1 cellular context compared by ENCODE assay signal in the genomic region with DNA sequence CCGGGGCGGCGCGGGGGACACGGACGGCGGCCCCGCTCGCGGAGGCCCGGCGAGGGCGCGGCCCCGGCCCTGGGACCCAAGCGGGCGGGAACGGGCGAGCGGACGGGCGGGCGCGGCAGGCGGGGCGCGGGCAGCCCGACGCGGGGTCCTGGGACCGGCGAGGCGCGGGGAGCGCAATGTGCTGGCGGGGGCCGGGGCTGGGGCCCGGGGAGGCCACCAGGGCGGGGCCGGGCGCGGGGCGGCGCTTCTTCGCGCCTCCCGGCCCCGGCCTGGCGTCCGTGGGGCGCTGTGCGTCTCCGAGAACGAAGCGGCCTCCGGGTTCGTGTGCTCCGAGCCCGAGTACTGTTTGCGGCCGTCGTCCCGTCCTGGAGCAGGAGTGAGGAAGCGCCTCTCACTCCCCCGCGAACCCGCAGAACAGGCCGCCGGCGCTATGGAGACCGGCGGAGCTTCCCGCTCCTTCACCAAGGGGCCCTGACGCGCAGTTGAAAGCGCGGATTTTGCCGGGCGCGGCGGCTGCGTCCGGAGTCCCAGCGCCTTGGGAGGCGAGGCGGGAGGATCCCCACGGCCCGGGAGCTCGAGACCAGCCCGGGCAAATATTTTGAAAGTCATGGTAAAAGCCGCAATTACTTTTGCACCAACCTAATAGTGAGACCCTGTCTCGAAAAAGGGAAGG.
TF ChIP-seq lines count a peak whose summit lies in the region.

No MANE protein-coding gene starts in this region.

TF ChIP-seq in K562, 482 proteins besides CTCF, POLR2A, EP300 and RAD21 (continued from another document and continues in another):
- TF ChIP-seq MAFF (IDR thresholded peaks at IDR 0.05; ENCODE audit: low read length) (no peak), ZNF239 (CRISPR knock-in tag; IDR thresholded peaks at IDR 0.05) (no peak), BCOR (IDR thresholded peaks at IDR 0.05) (0 out of 2 replicates have a peak, but pooled peaks have one; percentile 39), FOXK1 (CRISPR knock-in tag; IDR thresholded peaks at IDR 0.05; ENCODE audit: borderline replicate concordance) (0 out of 2 replicates have a peak, but pooled peaks have one; percentile 56), ZKSCAN1 (IDR thresholded peaks at IDR 0.05; ENCODE audit: low read depth, low read length) (0 out of 2 replicates have a peak, but pooled peaks have one; percentile 21), MAZ (CRISPR knock-in tag; conservative IDR thresholded peaks at IDR 0.05 in 1 of 2, IDR thresholded peaks at IDR 0.05 in 1 of 2) (peak; percentile 74 to 86), E2F3 (CRISPR knock-in tag; IDR thresholded peaks at IDR 0.05) (0 out of 2 replicates have a peak, but pooled peaks have one; percentile 12), DPF2 (IDR thresholded peaks at IDR 0.05) (peak; percentile 41; the same call in 1 of the 2 replicates), KAT7 (CRISPR knock-in tag; IDR thresholded peaks at IDR 0.05; ENCODE audit: borderline replicate concordance) (peak; percentile 75; the same call in 1 of the 2 replicates), GTF2E2 (tag; IDR thresholded peaks at IDR 0.05) (no peak), JUN (IDR thresholded peaks at IDR 0.05; ENCODE audit: borderline replicate concordance, low read depth, low read length) (no peak), JUN (CRISPR knock-in tag; IDR thresholded peaks at IDR 0.05; ENCODE audit: borderline replicate concordance) (no peak), SMARCC2 (IDR thresholded peaks at IDR 0.05; ENCODE audit: low read depth) (0 out of 2 replicates have a peak, but pooled peaks have one; percentile 47), PRPF4 (IDR thresholded peaks at IDR 0.05; ENCODE audit: insufficient read depth, low read depth, low read length, poor library complexity, severe bottlenecking) (peak; percentile 27), POLR2G (IDR thresholded peaks at IDR 0.05; ENCODE audit: low read depth, low read length) (peak; percentile 97), SIN3B (IDR thresholded peaks at IDR 0.05; ENCODE audit: low read depth) (no peak), NFRKB (IDR thresholded peaks at IDR 0.05; ENCODE audit: low read depth) (peak; percentile 59; the same call in 1 of the 2 replicates), HNRNPK (IDR thresholded peaks at IDR 0.05; ENCODE audit: low read depth, low read length, poor library complexity, severe bottlenecking) (no peak), ZSCAN29 (IDR thresholded peaks at IDR 0.05) (peak; percentile 57; the same call in 1 of the 2 replicates), ZNF3 (CRISPR knock-in tag; IDR thresholded peaks at IDR 0.05) (no peak), SMC3 (conservative IDR thresholded peaks at IDR 0.05; ENCODE audit: insufficient read depth, low read depth, low read length) (0 out of 2 replicates have a peak, but pooled peaks have one; percentile 11), RCOR1 (IDR thresholded peaks at IDR 0.05; ENCODE audit: borderline replicate concordance in 1 of 2, low read depth in 2 of 2, low read length in 2 of 2) (peak in 1 of 2 experiments; percentile 57; a peak in 1 of 4 replicates), KLF16 (IDR thresholded peaks at IDR 0.05) (0 out of 2 replicates have a peak, but pooled peaks have one; percentile 29), CSDE1 (IDR thresholded peaks at IDR 0.05) (peak in 1 of 2 experiments; percentile 60; a peak in 1 of 4 replicates), MYC (IDR thresholded peaks at IDR 0.05; ENCODE audit: low read depth, low read length) (peak; percentile 59), MYC (CRISPR knock-in tag; IDR thresholded peaks at IDR 0.05; ENCODE audit: borderline replicate concordance, low read depth) (no peak), CBX8 (IDR thresholded peaks at IDR 0.05; ENCODE audit: borderline replicate concordance, extremely low read depth, low read depth, low read length, poor library complexity, severe bottlenecking) (no peak), SMARCE1 (IDR thresholded peaks at IDR 0.05) (peak; percentile 61), ZNF785 (CRISPR knock-in tag; IDR thresholded peaks at IDR 0.05) (no peak), ZBED1 (IDR thresholded peaks at IDR 0.05) (0 out of 2 replicates have a peak, but pooled peaks have one; percentile 39), TCFL5 (CRISPR knock-in tag; conservative IDR thresholded peaks at IDR 0.05) (no peak), NR4A1 (CRISPR knock-in tag; IDR thresholded peaks at IDR 0.05) (no peak), NR4A1 (tag; IDR thresholded peaks at IDR 0.05) (0 out of 2 replicates have a peak, but pooled peaks have one; percentile 29), TAF7 (tag; IDR thresholded peaks at IDR 0.05) (peak; percentile 38; the same call in 1 of the 2 replicates), JUND (IDR thresholded peaks at IDR 0.05; ENCODE audit: borderline replicate concordance, low read depth, low read length) (0 out of 2 replicates have a peak, but pooled peaks have one; percentile 12), JUND (tag; IDR thresholded peaks at IDR 0.05; ENCODE audit: borderline replicate concordance, low read depth, low read length) (peak; percentile 12; the same call in 1 of the 3 replicates), MTA3 (IDR thresholded peaks at IDR 0.05; ENCODE audit: borderline replicate concordance) (0 out of 2 replicates have a peak, but pooled peaks have one; percentile 90), ZNF263 (CRISPR knock-in tag; IDR thresholded peaks at IDR 0.05; ENCODE audit: borderline replicate concordance) (0 out of 2 replicates have a peak, but pooled peaks have one; percentile 23)
- TF ChIP-seq, protein P1, sequence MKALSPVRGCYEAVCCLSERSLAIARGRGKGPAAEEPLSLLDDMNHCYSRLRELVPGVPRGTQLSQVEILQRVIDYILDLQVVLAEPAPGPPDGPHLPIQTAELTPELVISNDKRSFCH (CRISPR knock-in tag; IDR thresholded peaks at IDR 0.05), result no peak
- TF ChIP-seq, protein P1 (tag; IDR thresholded peaks at IDR 0.05), result peak; percentile 29; the same call in 1 of the 2 replicates
- TF ChIP-seq, protein P2, sequence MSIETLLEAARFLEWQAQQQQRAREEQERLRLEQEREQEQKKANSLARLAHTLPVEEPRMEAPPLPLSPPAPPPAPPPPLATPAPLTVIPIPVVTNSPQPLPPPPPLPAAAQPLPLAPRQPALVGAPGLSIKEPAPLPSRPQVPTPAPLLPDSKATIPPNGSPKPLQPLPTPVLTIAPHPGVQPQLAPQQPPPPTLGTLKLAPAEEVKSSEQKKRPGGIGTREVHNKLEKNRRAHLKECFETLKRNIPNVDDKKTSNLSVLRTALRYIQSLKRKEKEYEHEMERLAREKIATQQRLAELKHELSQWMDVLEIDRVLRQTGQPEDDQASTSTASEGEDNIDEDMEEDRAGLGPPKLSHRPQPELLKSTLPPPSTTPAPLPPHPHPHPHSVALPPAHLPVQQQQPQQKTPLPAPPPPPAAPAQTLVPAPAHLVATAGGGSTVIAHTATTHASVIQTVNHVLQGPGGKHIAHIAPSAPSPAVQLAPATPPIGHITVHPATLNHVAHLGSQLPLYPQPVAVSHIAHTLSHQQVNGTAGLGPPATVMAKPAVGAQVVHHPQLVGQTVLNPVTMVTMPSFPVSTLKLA (conservative IDR thresholded peaks at IDR 0.05), result peak in 1 of 2 experiments; percentile 64; a peak in 3 of 4 replicates
- TF ChIP-seq, protein P3, sequence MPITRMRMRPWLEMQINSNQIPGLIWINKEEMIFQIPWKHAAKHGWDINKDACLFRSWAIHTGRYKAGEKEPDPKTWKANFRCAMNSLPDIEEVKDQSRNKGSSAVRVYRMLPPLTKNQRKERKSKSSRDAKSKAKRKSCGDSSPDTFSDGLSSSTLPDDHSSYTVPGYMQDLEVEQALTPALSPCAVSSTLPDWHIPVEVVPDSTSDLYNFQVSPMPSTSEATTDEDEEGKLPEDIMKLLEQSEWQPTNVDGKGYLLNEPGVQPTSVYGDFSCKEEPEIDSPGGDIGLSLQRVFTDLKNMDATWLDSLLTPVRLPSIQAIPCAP (CRISPR knock-in tag; IDR thresholded peaks at IDR 0.05; ENCODE audit: borderline replicate concordance), result no peak
- TF ChIP-seq, protein P4, sequence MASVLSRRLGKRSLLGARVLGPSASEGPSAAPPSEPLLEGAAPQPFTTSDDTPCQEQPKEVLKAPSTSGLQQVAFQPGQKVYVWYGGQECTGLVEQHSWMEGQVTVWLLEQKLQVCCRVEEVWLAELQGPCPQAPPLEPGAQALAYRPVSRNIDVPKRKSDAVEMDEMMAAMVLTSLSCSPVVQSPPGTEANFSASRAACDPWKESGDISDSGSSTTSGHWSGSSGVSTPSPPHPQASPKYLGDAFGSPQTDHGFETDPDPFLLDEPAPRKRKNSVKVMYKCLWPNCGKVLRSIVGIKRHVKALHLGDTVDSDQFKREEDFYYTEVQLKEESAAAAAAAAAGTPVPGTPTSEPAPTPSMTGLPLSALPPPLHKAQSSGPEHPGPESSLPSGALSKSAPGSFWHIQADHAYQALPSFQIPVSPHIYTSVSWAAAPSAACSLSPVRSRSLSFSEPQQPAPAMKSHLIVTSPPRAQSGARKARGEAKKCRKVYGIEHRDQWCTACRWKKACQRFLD (CRISPR knock-in tag; IDR thresholded peaks at IDR 0.05), result peak; percentile 78; the same call in 1 of the 2 replicates
- TF ChIP-seq, protein P5, sequence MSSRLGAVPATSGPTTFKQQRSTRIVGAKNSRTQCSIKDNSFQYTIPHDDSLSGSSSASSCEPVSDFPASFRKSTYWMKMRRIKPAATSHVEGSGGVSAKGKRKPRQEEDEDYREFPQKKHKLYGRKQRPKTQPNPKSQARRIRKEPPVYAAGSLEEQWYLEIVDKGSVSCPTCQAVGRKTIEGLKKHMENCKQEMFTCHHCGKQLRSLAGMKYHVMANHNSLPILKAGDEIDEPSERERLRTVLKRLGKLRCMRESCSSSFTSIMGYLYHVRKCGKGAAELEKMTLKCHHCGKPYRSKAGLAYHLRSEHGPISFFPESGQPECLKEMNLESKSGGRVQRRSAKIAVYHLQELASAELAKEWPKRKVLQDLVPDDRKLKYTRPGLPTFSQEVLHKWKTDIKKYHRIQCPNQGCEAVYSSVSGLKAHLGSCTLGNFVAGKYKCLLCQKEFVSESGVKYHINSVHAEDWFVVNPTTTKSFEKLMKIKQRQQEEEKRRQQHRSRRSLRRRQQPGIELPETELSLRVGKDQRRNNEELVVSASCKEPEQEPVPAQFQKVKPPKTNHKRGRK (tag; IDR thresholded peaks at IDR 0.05), result no peak
- TF ChIP-seq, protein P6, sequence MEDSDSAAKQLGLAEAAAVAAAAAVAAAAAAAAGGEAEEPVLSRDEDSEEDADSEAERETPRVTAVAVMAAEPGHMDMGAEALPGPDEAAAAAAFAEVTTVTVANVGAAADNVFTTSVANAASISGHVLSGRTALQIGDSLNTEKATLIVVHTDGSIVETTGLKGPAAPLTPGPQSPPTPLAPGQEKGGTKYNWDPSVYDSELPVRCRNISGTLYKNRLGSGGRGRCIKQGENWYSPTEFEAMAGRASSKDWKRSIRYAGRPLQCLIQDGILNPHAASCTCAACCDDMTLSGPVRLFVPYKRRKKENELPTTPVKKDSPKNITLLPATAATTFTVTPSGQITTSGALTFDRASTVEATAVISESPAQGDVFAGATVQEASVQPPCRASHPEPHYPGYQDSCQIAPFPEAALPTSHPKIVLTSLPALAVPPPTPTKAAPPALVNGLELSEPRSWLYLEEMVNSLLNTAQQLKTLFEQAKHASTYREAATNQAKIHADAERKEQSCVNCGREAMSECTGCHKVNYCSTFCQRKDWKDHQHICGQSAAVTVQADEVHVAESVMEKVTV (CRISPR knock-in tag; IDR thresholded peaks at IDR 0.05), result peak; percentile 70
- TF ChIP-seq, protein P7, sequence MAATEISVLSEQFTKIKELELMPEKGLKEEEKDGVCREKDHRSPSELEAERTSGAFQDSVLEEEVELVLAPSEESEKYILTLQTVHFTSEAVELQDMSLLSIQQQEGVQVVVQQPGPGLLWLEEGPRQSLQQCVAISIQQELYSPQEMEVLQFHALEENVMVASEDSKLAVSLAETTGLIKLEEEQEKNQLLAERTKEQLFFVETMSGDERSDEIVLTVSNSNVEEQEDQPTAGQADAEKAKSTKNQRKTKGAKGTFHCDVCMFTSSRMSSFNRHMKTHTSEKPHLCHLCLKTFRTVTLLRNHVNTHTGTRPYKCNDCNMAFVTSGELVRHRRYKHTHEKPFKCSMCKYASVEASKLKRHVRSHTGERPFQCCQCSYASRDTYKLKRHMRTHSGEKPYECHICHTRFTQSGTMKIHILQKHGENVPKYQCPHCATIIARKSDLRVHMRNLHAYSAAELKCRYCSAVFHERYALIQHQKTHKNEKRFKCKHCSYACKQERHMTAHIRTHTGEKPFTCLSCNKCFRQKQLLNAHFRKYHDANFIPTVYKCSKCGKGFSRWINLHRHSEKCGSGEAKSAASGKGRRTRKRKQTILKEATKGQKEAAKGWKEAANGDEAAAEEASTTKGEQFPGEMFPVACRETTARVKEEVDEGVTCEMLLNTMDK (IDR thresholded peaks at IDR 0.05; ENCODE audit: borderline replicate concordance, insufficient read depth, low read depth, low read length, poor library complexity, severe bottlenecking), result peak; percentile 78
- TF ChIP-seq, protein P8, sequence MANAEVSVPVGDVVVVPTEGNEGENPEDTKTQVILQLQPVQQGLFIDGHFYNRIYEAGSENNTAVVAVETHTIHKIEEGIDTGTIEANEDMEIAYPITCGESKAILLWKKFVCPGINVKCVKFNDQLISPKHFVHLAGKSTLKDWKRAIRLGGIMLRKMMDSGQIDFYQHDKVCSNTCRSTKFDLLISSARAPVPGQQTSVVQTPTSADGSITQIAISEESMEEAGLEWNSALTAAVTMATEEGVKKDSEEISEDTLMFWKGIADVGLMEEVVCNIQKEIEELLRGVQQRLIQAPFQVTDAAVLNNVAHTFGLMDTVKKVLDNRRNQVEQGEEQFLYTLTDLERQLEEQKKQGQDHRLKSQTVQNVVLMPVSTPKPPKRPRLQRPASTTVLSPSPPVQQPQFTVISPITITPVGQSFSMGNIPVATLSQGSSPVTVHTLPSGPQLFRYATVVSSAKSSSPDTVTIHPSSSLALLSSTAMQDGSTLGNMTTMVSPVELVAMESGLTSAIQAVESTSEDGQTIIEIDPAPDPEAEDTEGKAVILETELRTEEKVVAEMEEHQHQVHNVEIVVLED (CRISPR knock-in tag; IDR thresholded peaks at IDR 0.05), result peak; percentile 47; the same call in 1 of the 2 replicates
- TF ChIP-seq, protein P9, sequence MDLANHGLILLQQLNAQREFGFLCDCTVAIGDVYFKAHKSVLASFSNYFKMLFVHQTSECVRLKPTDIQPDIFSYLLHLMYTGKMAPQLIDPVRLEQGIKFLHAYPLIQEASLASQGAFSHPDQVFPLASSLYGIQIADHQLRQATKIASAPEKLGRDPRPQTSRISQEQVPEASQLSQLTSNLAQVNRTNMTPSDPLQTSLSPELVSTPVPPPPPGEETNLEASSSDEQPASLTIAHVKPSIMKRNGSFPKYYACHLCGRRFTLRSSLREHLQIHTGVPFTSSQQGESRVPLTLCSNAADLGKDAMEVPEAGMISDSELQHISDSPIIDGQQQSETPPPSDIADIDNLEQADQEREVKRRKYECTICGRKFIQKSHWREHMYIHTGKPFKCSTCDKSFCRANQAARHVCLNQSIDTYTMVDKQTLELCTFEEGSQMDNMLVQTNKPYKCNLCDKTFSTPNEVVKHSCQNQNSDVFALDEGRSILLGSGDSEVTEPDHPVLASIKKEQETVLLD (IDR thresholded peaks at IDR 0.05), result peak; percentile 43; the same call in 1 of the 2 replicates
- TF ChIP-seq, protein P10, sequence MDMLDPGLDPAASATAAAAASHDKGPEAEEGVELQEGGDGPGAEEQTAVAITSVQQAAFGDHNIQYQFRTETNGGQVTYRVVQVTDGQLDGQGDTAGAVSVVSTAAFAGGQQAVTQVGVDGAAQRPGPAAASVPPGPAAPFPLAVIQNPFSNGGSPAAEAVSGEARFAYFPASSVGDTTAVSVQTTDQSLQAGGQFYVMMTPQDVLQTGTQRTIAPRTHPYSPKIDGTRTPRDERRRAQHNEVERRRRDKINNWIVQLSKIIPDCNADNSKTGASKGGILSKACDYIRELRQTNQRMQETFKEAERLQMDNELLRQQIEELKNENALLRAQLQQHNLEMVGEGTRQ (CRISPR knock-in tag; IDR thresholded peaks at IDR 0.05), result no peak
